ENCODE assay signal across 1 cellular context in genomic region chr15:38251726-38252480, GRCh38.
TF ChIP-seq lines count a peak whose summit lies in the region.

No MANE protein-coding gene starts in this region.

TF ChIP-seq in K562, 482 proteins besides CTCF, POLR2A, EP300 and RAD21 (continued from another document and continues in another):
- TF ChIP-seq ZNF512 (tag; IDR thresholded peaks at IDR 0.05) (no peak), RBM25 (IDR thresholded peaks at IDR 0.05; ENCODE audit: low read depth, low read length, severe bottlenecking) (peak; percentile 40), KAT7 (CRISPR knock-in tag; IDR thresholded peaks at IDR 0.05; ENCODE audit: borderline replicate concordance) (peak; percentile 49; the same call in 1 of the 2 replicates), CSDE1 (IDR thresholded peaks at IDR 0.05) (no peak), TARDBP (IDR thresholded peaks at IDR 0.05) (no peak), XRCC5 (IDR thresholded peaks at IDR 0.05; ENCODE audit: low read depth, low read length) (no peak), DDX20 (tag; IDR thresholded peaks at IDR 0.05; ENCODE audit: low read depth) (no peak), NR3C1 (CRISPR knock-in tag; IDR thresholded peaks at IDR 0.05) (no peak), FOXP1 (CRISPR knock-in tag; IDR thresholded peaks at IDR 0.05) (no peak), FOXK2 (conservative IDR thresholded peaks at IDR 0.05 in 1 of 2, IDR thresholded peaks at IDR 0.05 in 1 of 2; ENCODE audit: low read depth in 2 of 2) (peak; percentile 41 to 42; a peak in 1 of 4 replicates), TBL1XR1 (IDR thresholded peaks at IDR 0.05; ENCODE audit: low read length in 2 of 2) (no peak), NCOA4 (IDR thresholded peaks at IDR 0.05; ENCODE audit: partially characterized antibody) (no peak), KDM1A (IDR thresholded peaks at IDR 0.05) (peak in 1 of 2 experiments; percentile 75; a peak in 3 of 4 replicates), SUPT5H (IDR thresholded peaks at IDR 0.05) (peak; percentile 57), E2F5 (CRISPR knock-in tag; IDR thresholded peaks at IDR 0.05) (no peak), RFX5 (IDR thresholded peaks at IDR 0.05; ENCODE audit: low read depth, low read length) (no peak), USF2 (CRISPR knock-in tag; IDR thresholded peaks at IDR 0.05) (peak; percentile 34), TFAP4 (CRISPR knock-in tag; IDR thresholded peaks at IDR 0.05; ENCODE audit: borderline replicate concordance) (peak; percentile 25; the same call in 1 of the 2 replicates), BRCA1 (IDR thresholded peaks at IDR 0.05) (no peak), BRCA1 (CRISPR knock-in tag; IDR thresholded peaks at IDR 0.05) (no peak), ARID2 (IDR thresholded peaks at IDR 0.05) (0 out of 2 replicates have a peak, but pooled peaks have one; percentile 40), ZNF239 (CRISPR knock-in tag; IDR thresholded peaks at IDR 0.05) (no peak), E2F8 (IDR thresholded peaks at IDR 0.05; ENCODE audit: low read depth, partially characterized antibody) (peak; percentile 66), ZNF551 (CRISPR knock-in tag; IDR thresholded peaks at IDR 0.05) (no peak), E2F3 (CRISPR knock-in tag; IDR thresholded peaks at IDR 0.05) (peak; percentile 19; the same call in 1 of the 2 replicates), RAD51 (IDR thresholded peaks at IDR 0.05; ENCODE audit: borderline replicate concordance, low read depth) (no peak), PCBP1 (IDR thresholded peaks at IDR 0.05; ENCODE audit: low read depth, low read length, poor library complexity, severe bottlenecking) (peak; percentile 100), RERE (CRISPR knock-in tag; IDR thresholded peaks at IDR 0.05; ENCODE audit: borderline replicate concordance) (no peak), U2AF1 (optimal IDR thresholded peaks at IDR 0.05; ENCODE audit: low read depth, low read length) (peak; percentile 88), HOXB6 (CRISPR knock-in tag; IDR thresholded peaks at IDR 0.05; ENCODE audit: borderline replicate concordance) (no peak), ARID1B (IDR thresholded peaks at IDR 0.05) (peak; percentile 56), ESRRA (IDR thresholded peaks at IDR 0.05; ENCODE audit: borderline replicate concordance, low read depth) (0 out of 2 replicates have a peak, but pooled peaks have one; percentile 38), ZNF146 (CRISPR knock-in tag; IDR thresholded peaks at IDR 0.05; ENCODE audit: unreplicated experiment) (no peak), MAX (CRISPR knock-in tag; IDR thresholded peaks at IDR 0.05) (peak; percentile 64), KDM2B (CRISPR knock-in tag; IDR thresholded peaks at IDR 0.05) (0 out of 2 replicates have a peak, but pooled peaks have one; percentile 3), CREB1 (IDR thresholded peaks at IDR 0.05) (peak; percentile 30; the same call in 1 of the 2 replicates), CREB1 (CRISPR knock-in tag; IDR thresholded peaks at IDR 0.05) (0 out of 2 replicates have a peak, but pooled peaks have one; percentile 36), LEF1 (IDR thresholded peaks at IDR 0.05) (peak; percentile 63; the same call in 1 of the 2 replicates), ARNT (IDR thresholded peaks at IDR 0.05) (peak in 1 of 2 experiments; percentile 67; a peak in 1 of 4 replicates), ZNF444 (CRISPR knock-in tag; IDR thresholded peaks at IDR 0.05) (0 out of 2 replicates have a peak, but pooled peaks have one; percentile 15), SPI1 (IDR thresholded peaks at IDR 0.05; ENCODE audit: borderline replicate concordance, low read depth, low read length) (no peak), ZNF197 (CRISPR knock-in tag; IDR thresholded peaks at IDR 0.05; ENCODE audit: low read depth) (peak; percentile 77; the same call in 1 of the 2 replicates), NEUROD1 (IDR thresholded peaks at IDR 0.05; ENCODE audit: borderline replicate concordance, low read depth, low read length, partially characterized antibody) (no peak), POLR2H (tag; IDR thresholded peaks at IDR 0.05; ENCODE audit: low read depth) (peak; percentile 74), CHCHD3 (CRISPR knock-in tag; IDR thresholded peaks at IDR 0.05) (no peak), ZFP30 (CRISPR knock-in tag; IDR thresholded peaks at IDR 0.05; ENCODE audit: borderline replicate concordance) (no peak), JUND (IDR thresholded peaks at IDR 0.05; ENCODE audit: borderline replicate concordance, low read depth, low read length) (peak; percentile 34; the same call in 1 of the 2 replicates), JUND (tag; IDR thresholded peaks at IDR 0.05; ENCODE audit: borderline replicate concordance, low read depth, low read length) (no peak), ZNF282 (CRISPR knock-in tag; IDR thresholded peaks at IDR 0.05) (no peak), MEF2A (IDR thresholded peaks at IDR 0.05; ENCODE audit: control insufficient read depth, low read depth, low read length) (no peak), PRDM10 (IDR thresholded peaks at IDR 0.05; ENCODE audit: partially characterized antibody) (peak; percentile 52)
